ENCODE assay signal across 8 cellular contexts in the genomic region with DNA sequence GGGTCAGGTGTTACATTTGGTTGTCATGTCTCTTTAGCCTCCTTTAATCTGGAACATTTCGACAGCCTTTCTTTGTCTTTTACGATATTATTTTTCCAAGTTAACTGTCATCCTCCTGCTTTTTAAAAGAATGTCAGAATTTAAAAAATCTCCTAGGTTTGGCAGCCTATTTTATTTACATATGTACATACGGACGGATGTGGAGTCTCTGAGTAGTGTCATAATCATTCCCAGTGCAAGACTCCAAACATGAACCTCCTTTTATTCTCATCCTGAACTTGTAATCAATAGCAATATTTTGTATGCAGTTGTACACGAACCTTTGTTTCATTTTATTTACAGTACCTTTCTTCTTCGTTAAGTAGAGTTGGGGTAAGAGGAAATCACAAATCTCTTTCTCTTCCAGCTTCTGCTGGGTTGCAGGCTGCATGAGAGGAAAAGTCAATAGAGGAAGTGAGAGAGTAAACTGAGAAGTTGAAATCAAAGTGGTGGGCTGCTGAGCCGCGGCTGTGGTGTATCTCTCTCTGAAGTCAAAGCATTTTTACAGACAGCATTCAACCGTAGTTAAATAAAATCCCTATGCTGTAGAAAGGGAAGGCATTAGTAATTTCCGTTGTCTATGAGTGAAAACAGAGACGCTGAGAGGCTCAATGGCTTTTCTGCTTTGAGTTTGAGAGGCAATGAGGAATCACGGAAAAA.
DNase-seq lines count a peak whose midpoint lies in the region; ATAC-seq lines count a peak whose summit lies in the region.

No MANE protein-coding gene starts in this region.

- peak overlapping the region; percentile 76 to 92 for H3K27ac Mint-ChIP-seq in effector memory CD8-positive, alpha-beta T cell

- peak; percentile 97 for ATAC-seq in HG02623 (IDR thresholded peaks at IDR 0.05; ENCODE audit: unreplicated experiment)
- ATAC-seq in effector memory CD8-positive, alpha-beta T cell (replicated peaks) = peak; percentile 70

- no peaks in the 10 kb centered on the region for H3K36me3 Mint-ChIP-seq in effector memory CD8-positive, alpha-beta T cell (ENCODE audit: insufficient read depth)

- no peaks in the 10 kb centered on the region for H3K9me3 Mint-ChIP-seq in effector memory CD8-positive, alpha-beta T cell

- H3K4me3 Mint-ChIP-seq in effector memory CD8-positive, alpha-beta T cell = peak overlapping the region; percentile 60 to 62

- H3K4me1 Mint-ChIP-seq in effector memory CD8-positive, alpha-beta T cell (ENCODE audit: low read depth in 2 of 2) = peaks cover 16 to 18% of the 10 kb centered on the region in 2 donors

- no peaks in the 10 kb centered on the region for H3K27me3 Mint-ChIP-seq in effector memory CD8-positive, alpha-beta T cell

- peak; percentile 2 for DNase-seq in activated naive CD4-positive, alpha-beta T cell treated with Interleukin-2 at 50 U/mL for 16 hours
- no peak for DNase-seq in activated naive CD4-positive, alpha-beta T cell treated with anti-CD3 and anti-CD28 coated beads, Interleukin-2, amount 50 U/mL, for 16 hours
- DNase-seq in NAMALWA (ENCODE audit: low spot score) (peak; percentile 57), NCI-H446 (lab: John Stamatoyannopoulos, UW) (no peak), DMS79 treated with DMSO at 0.1 percent for 48 hours (lab: John Stamatoyannopoulos, UW) (no peak)
- DNase-seq in effector memory CD8-positive, alpha-beta T cell = peak in 2 of 3 experiments; percentile 0 to 1
- no peak for DNase-seq in stimulated activated CD8-positive, alpha-beta memory T cell treated with anti-CD3 and anti-CD28 coated beads, Interleukin-4, amount 100 ng/mL, for 48 hours

Comparison
In these comparisons a context has a peak if more than half of its experiments do, and no peak if none do; other contexts are left out.
1. DNase-seq: peak in activated naive CD4-positive, alpha-beta T cell treated with Interleukin-2 at 50 U/mL for 16 hours (single experiment), NAMALWA (single experiment) and effector memory CD8-positive, alpha-beta T cell (2 of 3); none in activated naive CD4-positive, alpha-beta T cell treated with anti-CD3 and anti-CD28 coated beads, Interleukin-2, amount 50 U/mL, for 16 hours (single experiment), NCI-H446 (0 of 2), stimulated activated CD8-positive, alpha-beta memory T cell treated with anti-CD3 and anti-CD28 coated beads, Interleukin-4, amount 100 ng/mL, for 48 hours (single experiment) and DMS79 treated with DMSO at 0.1 percent for 48 hours (single experiment).